26 cellular contexts compared by ENCODE assay signal in the genomic region with DNA sequence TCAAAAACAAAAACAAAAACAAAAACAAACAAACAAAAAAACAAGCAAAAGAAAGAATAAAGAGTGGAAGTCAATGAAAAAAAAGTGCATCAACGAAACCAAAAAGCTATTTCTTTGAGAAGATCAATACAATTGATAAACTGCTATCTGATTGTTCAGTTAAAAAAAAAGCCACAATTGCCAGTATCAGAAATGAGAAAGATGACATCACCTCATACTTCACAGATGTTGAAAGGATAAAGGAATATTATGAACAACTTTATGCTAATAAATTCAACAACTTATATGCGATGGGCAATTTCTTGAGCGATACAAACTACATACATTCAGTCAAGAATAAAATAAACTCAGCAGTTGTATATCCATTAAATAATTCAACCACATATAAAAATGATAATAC.
"Had no signal": no experiment of that assay in that cellular context is flagged by ENCODE, and none has a peak within 500 bp of the region (broad histone marks: within the 10 kb centered on the region; RNA-seq: fewer than 3 reads in every experiment).

No MANE protein-coding gene starts in this region.

- H3K9me3 ChIP-seq: ascending aorta had no signal

- H3K27ac Mint-ChIP-seq: activated CD4-positive, alpha-beta memory T cell treated with anti-CD3 and anti-CD28 coated beads for 36 hours; activated CD4-positive, alpha-beta T cell treated with anti-CD3 and anti-CD28 coated beads for 36 hours; activated CD4-positive, alpha-beta T cell treated with anti-CD3 and anti-CD28 coated beads, Interleukin-2, amount 10 ng/mL, durations not matched to agents 24 days and 14 days; activated CD8-positive, alpha-beta memory T cell treated with anti-CD3 and anti-CD28 coated beads, Interleukin-2, amount 10 ng/mL, durations not matched to agents 7 days and 5 days; activated CD8-positive, alpha-beta T cell treated with anti-CD3 and anti-CD28 coated beads, Interleukin-2, amount 10 ng/mL, durations not matched to agents 7 days and 5 days; activated naive CD4-positive, alpha-beta T cell treated with anti-CD3 and anti-CD28 coated beads, Interleukin-2, amount 10 ng/mL, durations not matched to agents 7 days and 5 days; activated naive CD4-positive, alpha-beta T cell treated with anti-CD3 and anti-CD28 coated beads, Interleukin-2, amount 50 U/mL, for 72 hours; activated naive CD8-positive, alpha-beta T cell treated with anti-CD3 and anti-CD28 coated beads, Interleukin-2, amount 10 ng/mL, durations not matched to agents 7 days and 5 days; activated T-helper 1 cell treated with anti-CD3 and anti-CD28 coated beads, Interleukin-12 subunit alpha, Interleukin-12 subunit beta, Interleukin-2, Interleukin-4 antibody, amounts not matched to agents 30 ng/mL and 10 ng/mL and 1 ng/mL, durations not matched to agents 14 hours and 24 hours and 36 hours; activated T-helper 2 cell treated with anti-CD3 and anti-CD28 coated beads, Interferon-gamma antibody, Interleukin-2, Interleukin-4, amounts not matched to agents 10 μg/mL and 5 μg/mL and 100 μg/mL, durations not matched to agents 14 hours and 24 hours and 36 hours; effector memory CD8-positive, alpha-beta T cell had no signal

- H3K4me3 ChIP-seq: ascending aorta had no signal

- ATAC-seq: activated CD4-positive, alpha-beta T cell treated with anti-CD3 and anti-CD28 coated beads for 36 hours; activated CD8-positive, alpha-beta memory T cell treated with anti-CD3 and anti-CD28 coated beads, Interleukin-2, amount 10 ng/mL, durations not matched to agents 7 days and 5 days; activated CD8-positive, alpha-beta T cell treated with anti-CD3 and anti-CD28 coated beads, Interleukin-2, amount 10 ng/mL, durations not matched to agents 7 days and 5 days; activated naive CD4-positive, alpha-beta T cell treated with anti-CD3 and anti-CD28 coated beads, Interleukin-2, amount 50 U/mL, for 72 hours; effector memory CD8-positive, alpha-beta T cell; esophagus mucosa had no signal

- H3K36me3 Mint-ChIP-seq: activated CD4-positive, alpha-beta memory T cell treated with anti-CD3 and anti-CD28 coated beads for 36 hours; activated CD8-positive, alpha-beta memory T cell treated with anti-CD3 and anti-CD28 coated beads, Interleukin-2, amount 10 ng/mL, durations not matched to agents 7 days and 5 days; activated naive CD4-positive, alpha-beta T cell treated with anti-CD3 and anti-CD28 coated beads, Interleukin-2, amount 50 U/mL, for 72 hours; activated naive CD8-positive, alpha-beta T cell treated with anti-CD3 and anti-CD28 coated beads, Interleukin-2, amount 10 ng/mL, durations not matched to agents 7 days and 5 days had no signal

- DNase-seq: activated CD4-positive, alpha-beta memory T cell treated with anti-CD3 and anti-CD28 coated beads for 36 hours; activated CD4-positive, alpha-beta T cell treated with anti-CD3 and anti-CD28 coated beads for 36 hours; activated CD4-positive, alpha-beta T cell treated with anti-CD3 and anti-CD28 coated beads, Interleukin-2, amount 10 ng/mL, durations not matched to agents 24 days and 14 days; activated CD4-positive, CD25-positive, alpha-beta regulatory T cell; activated CD4-positive, CD25-positive, alpha-beta regulatory T cell treated with anti-CD3 and anti-CD28 coated beads, Interleukin-2, amount 50 U/mL, for 72 hours; activated CD8-positive, alpha-beta memory T cell treated with anti-CD3 and anti-CD28 coated beads, Interleukin-2, amount 10 ng/mL, durations not matched to agents 7 days and 5 days; activated CD8-positive, alpha-beta memory T cell treated with anti-CD3 and anti-CD28 coated beads, Interleukin-2, amount 50 U/mL, for 4 hours; activated CD8-positive, alpha-beta T cell treated with anti-CD3 and anti-CD28 coated beads, Interleukin-2, amount 10 ng/mL, durations not matched to agents 7 days and 5 days; activated effector memory CD4-positive, alpha-beta T cell treated with anti-CD3 and anti-CD28 coated beads, Interleukin-2, amount 50 U/mL, for 16 hours; activated naive CD4-positive, alpha-beta T cell; activated naive CD4-positive, alpha-beta T cell treated with anti-CD3 and anti-CD28 coated beads, Interleukin-2, amount 10 ng/mL, durations not matched to agents 7 days and 5 days; activated naive CD8-positive, alpha-beta T cell treated with anti-CD3 and anti-CD28 coated beads, Interleukin-2, amount 10 ng/mL, durations not matched to agents 7 days and 5 days; activated T-cell treated with anti-CD3 and anti-CD28 coated beads, Interleukin-2, amount 50 U/mL, for 1 hour; activated T-cell treated with anti-CD3 and anti-CD28 coated beads, Interleukin-2, amount 50 U/mL, for 48 hours; caudate nucleus; cortex of kidney; dermis blood vessel endothelial cell; effector CD4-positive, alpha-beta T cell; effector memory CD8-positive, alpha-beta T cell; foreskin fibroblast; T-helper 2 cell had no signal

- H3K4me3 Mint-ChIP-seq: activated CD4-positive, alpha-beta memory T cell treated with anti-CD3 and anti-CD28 coated beads for 36 hours; activated CD4-positive, alpha-beta T cell treated with anti-CD3 and anti-CD28 coated beads for 36 hours; activated CD8-positive, alpha-beta T cell treated with anti-CD3 and anti-CD28 coated beads, Interleukin-2, amount 10 ng/mL, durations not matched to agents 7 days and 5 days; activated T-helper 1 cell treated with anti-CD3 and anti-CD28 coated beads, Interleukin-12 subunit alpha, Interleukin-12 subunit beta, Interleukin-2, Interleukin-4 antibody, amounts not matched to agents 30 ng/mL and 10 ng/mL and 1 ng/mL, durations not matched to agents 14 hours and 24 hours and 36 hours had no signal

- H3K27ac ChIP-seq: ascending aorta had no signal

- H3K4me1 Mint-ChIP-seq: activated CD4-positive, alpha-beta T cell treated with anti-CD3 and anti-CD28 coated beads for 36 hours; activated naive CD8-positive, alpha-beta T cell treated with anti-CD3 and anti-CD28 coated beads, Interleukin-2, amount 10 ng/mL, durations not matched to agents 7 days and 5 days had no signal

- H3K36me3 ChIP-seq: ascending aorta had no signal

- H3K27me3 ChIP-seq: ascending aorta had no signal
